In genomic region chr17:27362909-27363308, GRCh38 we compare ENCODE assay signal across 20 cellular contexts.
A peak's percentile ranks its signal among the peaks of the same experiment; 100 is the strongest.
DNase-seq lines count a peak whose midpoint lies in the region; ATAC-seq, FAIRE-seq and TF ChIP-seq lines count a peak whose summit lies in the region.
"Had no signal": no experiment of that assay in that cellular context is flagged by ENCODE, and none has a peak within 500 bp of the region (broad histone marks: within the 10 kb centered on the region; RNA-seq: fewer than 3 reads in every experiment).

No MANE protein-coding gene starts in this region.

- no peaks in the 10 kb centered on the region for H3K79me2 ChIP-seq in K562 (ENCODE audit: control insufficient read depth, insufficient read depth, low read length)

- H3K23ac ChIP-seq in mesenchymal stem cell (ENCODE audit: low read length in 2 of 2), result no peak overlapping the region

- no peaks in the 10 kb centered on the region for H3K27me3 ChIP-seq in K562 (ENCODE audit: control insufficient read depth in 2 of 2, insufficient read depth in 2 of 2, low read length in 2 of 2)
- H3K27me3 ChIP-seq in mesenchymal stem cell (ENCODE audit: control insufficient read depth in 1 of 2, insufficient read depth in 1 of 2, low read length in 2 of 2), result no peaks in the 10 kb centered on the region
- H3K27me3 ChIP-seq in uterus, result no peaks in the 10 kb centered on the region
- H3K27me3 ChIP-seq in esophagus muscularis mucosa, result no peaks in the 10 kb centered on the region
- H3K27me3 ChIP-seq: BLaER1 had no signal

- H3K18ac ChIP-seq in mesenchymal stem cell (ENCODE audit: low read depth in 1 of 2, low read length in 2 of 2), result no peak overlapping the region

- no peak overlapping the region for H3K14ac ChIP-seq in mesenchymal stem cell (ENCODE audit: low read length in 2 of 2)

- FAIRE-seq in K562 (lab: Jason Lieb, UNC), result no peak
- FAIRE-seq: GM12878, GM19239, H54, HTR-8/SVneo had no signal

- no TSS peak for BruUV-seq in K562 (replicated peaks; lab: Mats Ljungman, UMichigan)

- in situ Hi-C loops in K562 (cut with MboI), result no loop called here

- H2AFZ ChIP-seq in K562 (ENCODE audit: low read depth, low read length) (peak overlapping the region; percentile 17; the same call in 1 of the 2 replicates), mesenchymal stem cell (ENCODE audit: low read depth, low read length) (no peak overlapping the region)
- H2AFZ ChIP-seq: GM23248 had no signal

- ATAC-seq in K562, result 0 out of 3 replicates have a peak, but pooled peaks have one; percentile 12
- ATAC-seq: GM12878 had no signal

- H3K4me3 ChIP-seq in K562 (no peak overlapping the region), mesenchymal stem cell (ENCODE audit: insufficient read depth in 1 of 2, low read depth in 1 of 2, low read length in 2 of 2) (no peak overlapping the region), uterus (no peak overlapping the region), esophagus muscularis mucosa (no peak overlapping the region)
- H3K4me3 ChIP-seq: BLaER1, GM12878, GM23248 had no signal

- H3K27ac ChIP-seq in K562 (ENCODE audit: extremely low read depth, low read depth, low read length), result no peak overlapping the region
- H3K27ac ChIP-seq in mesenchymal stem cell (ENCODE audit: low read length, poor library complexity, severe bottlenecking), result no peak overlapping the region
- peak overlapping the region; percentile 80 to 89 for H3K27ac ChIP-seq in uterus
- H3K27ac ChIP-seq in esophagus muscularis mucosa (replicated peaks in 1 of 4), result no peak overlapping the region
- H3K27ac ChIP-seq: BLaER1 had no signal

- H2BK15ac ChIP-seq in mesenchymal stem cell (ENCODE audit: low read depth, poor library complexity, severe bottlenecking), result no peak overlapping the region

- no peaks in the 10 kb centered on the region for H3K36me3 Mint-ChIP-seq in HFFc6 (ENCODE audit: low read depth)
- H3K36me3 Mint-ChIP-seq: CD4-positive, alpha-beta memory T cell had no signal

- POLR2A ChIA-PET in K562 (lab: Yijun Ruan, JAX) (interaction anchor here (0.6 to 1.7 kb wide), 6 partner anchors 10 to 95 kb away, joined by 3 to 5 read pairs (median 4); no protein-coding TSS in a partner anchor), GM10248 (lab: Yijun Ruan, JAX) (no interaction called here)

- 41% methylated on average over 6 of the region's 7 CpGs for WGBS in K562 (ENCODE audit: insufficient coverage, low coverage, missing lambda C conversion rate)
- 93% methylated on average over 5 of the region's 7 CpGs for WGBS in mesenchymal stem cell
- WGBS in esophagus muscularis mucosa, result 80% methylated on average over 7 of the region's 7 CpGs

- peaks cover 2% of the 10 kb centered on the region for H3K27me3 Mint-ChIP-seq in HFFc6 (ENCODE audit: insufficient read depth)
- H3K27me3 Mint-ChIP-seq: CD4-positive, alpha-beta memory T cell had no signal

- H2BK12ac ChIP-seq in mesenchymal stem cell (ENCODE audit: low read length in 2 of 2), result no peak overlapping the region

- H3K9ac ChIP-seq in K562 (ENCODE audit: insufficient read depth in 1 of 2, low read depth in 2 of 2, low read length in 2 of 2), result no peak overlapping the region
- no peak overlapping the region for H3K9ac ChIP-seq in mesenchymal stem cell (ENCODE audit: low read length)
- H3K9ac ChIP-seq: BLaER1 had no signal

- TF ChIP-seq CTCF in K562 (IDR thresholded peaks at IDR 0.05 in 2 of 3, conservative IDR thresholded peaks at IDR 0.05 in 1 of 3; ENCODE audit: insufficient read depth in 2 of 3, low read depth in 1 of 3, low read length in 3 of 3), result no peak
- TF ChIP-seq CTCF in uterus (IDR thresholded peaks at IDR 0.05), result no peak
- no peak for TF ChIP-seq CTCF in HFFc6 (IDR thresholded peaks at IDR 0.05)
- TF ChIP-seq CTCF in GM10248 (IDR thresholded peaks at IDR 0.05; ENCODE audit: control extremely low read depth, extremely low read depth, low read depth, missing control alignments), result no peak
- TF ChIP-seq CTCF in esophagus muscularis mucosa (IDR thresholded peaks at IDR 0.05), result no peak

- TF ChIP-seq RAD21 in K562 (CRISPR knock-in tag; conservative IDR thresholded peaks at IDR 0.05 in 1 of 2, IDR thresholded peaks at IDR 0.05 in 1 of 2), result no peak

- TF ChIP-seq POLR2A in K562 (conservative IDR thresholded peaks at IDR 0.05) (no peak), uterus (IDR thresholded peaks at IDR 0.05) (no peak), esophagus muscularis mucosa (IDR thresholded peaks at IDR 0.05; ENCODE audit: low read depth) (no peak)

- no peak overlapping the region for H4K91ac ChIP-seq in mesenchymal stem cell (ENCODE audit: low read length)

- H4K20me1 ChIP-seq in K562 (replicated peaks; ENCODE audit: control insufficient read depth, insufficient read depth, low read length), result no peaks in the 10 kb centered on the region
- H4K20me1 ChIP-seq: BLaER1 had no signal

- peak overlapping the region; percentile 46 for H2AK5ac ChIP-seq in mesenchymal stem cell (ENCODE audit: low read length, severe bottlenecking)

- CTCF ChIA-PET in K562 (lab: Yijun Ruan, JAX; ENCODE audit: low intra/inter-chr PET ratio), result no interaction called here
- CTCF ChIA-PET in GM10248 (lab: Yijun Ruan, JAX), result interaction anchor here (0.9 to 3.9 kb wide), 7 partner anchors 9 to 292 kb away, joined by 3 to 24 read pairs (median 6); no protein-coding TSS in a partner anchor

- H3K4me3 Mint-ChIP-seq in HFFc6, result no peak overlapping the region
- H3K4me3 Mint-ChIP-seq: CD14-positive monocyte; CD4-positive, alpha-beta memory T cell had no signal

- no peak overlapping the region for H2BK5ac ChIP-seq in mesenchymal stem cell (ENCODE audit: low read depth, low read length, poor library complexity, severe bottlenecking)

- TF ChIP-seq EP300 in K562 (IDR thresholded peaks at IDR 0.05; ENCODE audit: low read length) (no peak), esophagus muscularis mucosa (IDR thresholded peaks at IDR 0.05) (no peak)

- intact Hi-C loops in K562 (cut with micrococcal nuclease) (no loop called here), uterus (cut with DNase I; ENCODE audit: low total_unique reads) (no loop called here), esophagus muscularis mucosa (cut with DNase I) (loop anchor here (5.0 kb wide), 1 partner anchor 84 kb away; no protein-coding TSS in a partner anchor)

- no peaks in the 10 kb centered on the region for H3K36me3 ChIP-seq in K562 (ENCODE audit: control insufficient read depth, insufficient read depth, low read length)
- H3K36me3 ChIP-seq in mesenchymal stem cell (ENCODE audit: control insufficient read depth in 1 of 2, insufficient read depth in 2 of 2, low read depth in 1 of 2, low read length in 2 of 2), result no peaks in the 10 kb centered on the region
- no peaks in the 10 kb centered on the region for H3K36me3 ChIP-seq in uterus
- H3K36me3 ChIP-seq in esophagus muscularis mucosa, result no peaks in the 10 kb centered on the region
- H3K36me3 ChIP-seq: BLaER1 had no signal

- no peak overlapping the region; the same call in 1 of the 2 replicates for H3K27ac Mint-ChIP-seq in HFFc6
- H3K27ac Mint-ChIP-seq: CD14-positive monocyte; CD4-positive, alpha-beta memory T cell had no signal

- no peak overlapping the region for H3K4ac ChIP-seq in mesenchymal stem cell (ENCODE audit: low read depth in 1 of 2, low read length in 2 of 2)

- no peaks in the 10 kb centered on the region for H3K9me1 ChIP-seq in K562 (ENCODE audit: control insufficient read depth, insufficient read depth, low read length)

- H3K9me3 ChIP-seq in K562 (replicated peaks; ENCODE audit: control insufficient read depth, insufficient read depth, low read depth, low read length) (no peaks in the 10 kb centered on the region), mesenchymal stem cell (ENCODE audit: control insufficient read depth, low read length) (no peaks in the 10 kb centered on the region), uterus (no peaks in the 10 kb centered on the region), esophagus muscularis mucosa (no peaks in the 10 kb centered on the region)
- H3K9me3 ChIP-seq: BLaER1 had no signal

- peak; percentile 28 for DNase-seq in EH (ENCODE audit: low read depth)
- no peak for DNase-seq in K562 (ENCODE audit: extremely low read depth in 1 of 4, low spot score in 3 of 4)
- DNase-seq in mesenchymal stem cell, result no peak
- DNase-seq in uterus, result no peak
- DNase-seq in HFFc6, result no peak
- no peak for DNase-seq in GM10248 (ENCODE audit: extremely low spot score)
- DNase-seq in esophagus muscularis mucosa (ENCODE audit: extremely low spot score), result no peak
- DNase-seq: 8988T; CD4-positive, alpha-beta memory T cell; DMS153; DMS79; GF-D8; GM23248; HCEC 1CT had no signal

- no peaks in the 10 kb centered on the region for H3K79me1 ChIP-seq in mesenchymal stem cell (replicated peaks; ENCODE audit: low read length, poor library complexity, severe bottlenecking)

- H3K4me1 Mint-ChIP-seq in HFFc6 (ENCODE audit: low read depth), result peaks cover 27% of the 10 kb centered on the region

- H3K4me2 ChIP-seq in K562 (ENCODE audit: insufficient read depth, low read length), result no peak overlapping the region
- H3K4me2 ChIP-seq in mesenchymal stem cell (ENCODE audit: low read length, poor library complexity, severe bottlenecking), result no peak overlapping the region
- H3K4me2 ChIP-seq: BLaER1 had no signal

- no peak overlapping the region for H4K8ac ChIP-seq in mesenchymal stem cell (ENCODE audit: low read length)

- no peaks in the 10 kb centered on the region for H3K9me3 Mint-ChIP-seq in HFFc6
- H3K9me3 Mint-ChIP-seq: CD4-positive, alpha-beta memory T cell had no signal

- H3K4me1 ChIP-seq in K562 (replicated peaks in 1 of 2; ENCODE audit: control insufficient read depth in 2 of 2, insufficient read depth in 2 of 2, low read length in 2 of 2) (peaks cover 29% of the 10 kb centered on the region in 2 experiments), mesenchymal stem cell (ENCODE audit: control insufficient read depth, insufficient read depth, low read depth, low read length) (peaks cover 18% of the 10 kb centered on the region), uterus (peaks cover 0 to 6% of the 10 kb centered on the region in 2 donors), esophagus muscularis mucosa (peaks cover 0 to 15% (median 11%) of the 10 kb centered on the region in 4 donors)
- H3K4me1 ChIP-seq: BLaER1 had no signal

- H2BK120ac ChIP-seq in mesenchymal stem cell (ENCODE audit: low read depth, low read length), result no peak overlapping the region

Comparison
In these comparisons a context has a peak if more than half of its experiments do, and no peak if none do; other contexts are left out.
1. H3K27ac ChIP-seq: peak in uterus (2 of 2); none in K562 (single experiment), mesenchymal stem cell (single experiment) and esophagus muscularis mucosa (0 of 4).